Comparison of ENCODE assay signal across 32 cellular contexts in genomic region chr15:58479941-58480340, GRCh38. TPM values are rescaled to one million over a fixed set of nuclear protein-coding genes. Genes with fewer than 3 reads are reported as not detected.
"Had no signal": no experiment of that assay in that cellular context is flagged by ENCODE, and none has a peak within 500 bp of the region (broad histone marks: within the 10 kb centered on the region; RNA-seq: fewer than 3 reads in every experiment).

No MANE protein-coding gene starts in this region.

- DNase-seq: activated CD4-positive, alpha-beta memory T cell treated with anti-CD3 and anti-CD28 coated beads, Interleukin-2, amount 10 ng/mL, durations not matched to agents 7 days and 5 days; activated CD4-positive, alpha-beta T cell treated with anti-CD3 and anti-CD28 coated beads, Interleukin-2, amount 10 ng/mL, durations not matched to agents 7 days and 5 days; activated CD4-positive, CD25-positive, alpha-beta regulatory T cell treated with anti-CD3 and anti-CD28 coated beads, Interleukin-2, amount 50 U/mL, for 72 hours; activated naive CD4-positive, alpha-beta T cell; activated T-cell treated with anti-CD3 and anti-CD28 coated beads, Interleukin-2, amount 50 U/mL, for 48 hours; adrenal gland; brain microvascular endothelial cell; dorsolateral prefrontal cortex; effector memory CD4-positive, alpha-beta T cell; erythroblast; heart left ventricle; hypothalamus; left ventricle myocardium superior; naive B cell; ovary; retina; stimulated activated CD4-positive, alpha-beta T cell treated with anti-CD3 and anti-CD28 coated beads, Interleukin-12 subunit alpha, Interleukin-12 subunit beta, amount 100 ng/mL, for 4 hours; stimulated activated CD4-positive, alpha-beta T cell treated with anti-CD3 and anti-CD28 coated beads, Interleukin-4, amount 100 ng/mL, for 1 hour; T-helper 9 cell; upper lobe of left lung had no signal

- H3K4me3 ChIP-seq: adrenal gland, ascending aorta, coronary artery, dorsolateral prefrontal cortex, gastroesophageal sphincter, heart left ventricle, ovary, skin epidermis, thoracic aorta, upper lobe of left lung had no signal

- H3K4me3 Mint-ChIP-seq: activated CD4-positive, alpha-beta memory T cell treated with anti-CD3 and anti-CD28 coated beads, Interleukin-2, amount 10 ng/mL, durations not matched to agents 7 days and 5 days; activated CD4-positive, alpha-beta T cell treated with anti-CD3 and anti-CD28 coated beads, Interleukin-2, amount 10 ng/mL, durations not matched to agents 7 days and 5 days; mesothelial cell of epicardium; naive B cell; stimulated activated naive CD8-positive, alpha-beta T cell treated with anti-CD3 and anti-CD28 coated beads, Interleukin-15, Interleukin-2, amounts not matched to agents 100 ng/mL and 50 ng/mL, for 24 hours had no signal

- H3K27me3 Mint-ChIP-seq: activated CD4-positive, alpha-beta memory T cell treated with anti-CD3 and anti-CD28 coated beads, Interleukin-2, amount 10 ng/mL, durations not matched to agents 7 days and 5 days; activated CD4-positive, alpha-beta T cell treated with anti-CD3 and anti-CD28 coated beads, Interleukin-2, amount 10 ng/mL, durations not matched to agents 7 days and 5 days; naive B cell; stimulated activated naive CD8-positive, alpha-beta T cell treated with anti-CD3 and anti-CD28 coated beads, Interleukin-15, Interleukin-2, amounts not matched to agents 100 ng/mL and 50 ng/mL, for 24 hours had no signal

- H3K27ac Mint-ChIP-seq: activated CD4-positive, alpha-beta memory T cell treated with anti-CD3 and anti-CD28 coated beads, Interleukin-2, amount 10 ng/mL, durations not matched to agents 7 days and 5 days; activated CD4-positive, alpha-beta T cell treated with anti-CD3 and anti-CD28 coated beads, Interleukin-2, amount 10 ng/mL, durations not matched to agents 7 days and 5 days; activated naive CD4-positive, alpha-beta T cell treated with anti-CD3 and anti-CD28 coated beads, Interleukin-2, amount 50 U/mL, for 72 hours; mesothelial cell of epicardium; progenitor cell of endocrine pancreas; stimulated activated naive CD8-positive, alpha-beta T cell treated with anti-CD3 and anti-CD28 coated beads, Interleukin-15, Interleukin-2, amounts not matched to agents 100 ng/mL and 50 ng/mL, for 24 hours had no signal

- H3K9me3 Mint-ChIP-seq: mesothelial cell of epicardium, naive B cell had no signal

- ATAC-seq: activated naive CD4-positive, alpha-beta T cell treated with anti-CD3 and anti-CD28 coated beads, Interleukin-2, amount 50 U/mL, for 72 hours; gastroesophageal sphincter; heart left ventricle; left ventricle myocardium superior; sciatic nerve had no signal

- H3K36me3 ChIP-seq: adrenal gland, ascending aorta, brain microvascular endothelial cell, gastroesophageal sphincter, heart left ventricle, ovary, thoracic aorta, upper lobe of left lung had no signal

- H3K27ac ChIP-seq: adrenal gland, ascending aorta, brain microvascular endothelial cell, coronary artery, dorsolateral prefrontal cortex, gastroesophageal sphincter, heart left ventricle, ovary, skin epidermis, thoracic aorta, upper lobe of left lung had no signal

- H3K4me1 ChIP-seq: adrenal gland had no signal

- H3K36me3 Mint-ChIP-seq: mesothelial cell of epicardium, naive B cell had no signal

- H3K9me3 ChIP-seq: adrenal gland, ascending aorta, gastroesophageal sphincter, heart left ventricle, ovary, thoracic aorta, upper lobe of left lung had no signal

- H3K27me3 ChIP-seq: adrenal gland, ascending aorta, brain microvascular endothelial cell, dorsolateral prefrontal cortex, gastroesophageal sphincter, heart left ventricle, ovary, upper lobe of left lung had no signal

RNA-seq across cellular contexts. Expression of gene LIPC, which starts 48.1 kb away (rescaled TPM):
- total RNA-seq: ascending aorta, cerebellum, lung microvascular endothelial cell, mesothelial cell of epicardium, thoracic aorta had no signal
